ENCODE assay signal across 22 cellular contexts in the genomic region with DNA sequence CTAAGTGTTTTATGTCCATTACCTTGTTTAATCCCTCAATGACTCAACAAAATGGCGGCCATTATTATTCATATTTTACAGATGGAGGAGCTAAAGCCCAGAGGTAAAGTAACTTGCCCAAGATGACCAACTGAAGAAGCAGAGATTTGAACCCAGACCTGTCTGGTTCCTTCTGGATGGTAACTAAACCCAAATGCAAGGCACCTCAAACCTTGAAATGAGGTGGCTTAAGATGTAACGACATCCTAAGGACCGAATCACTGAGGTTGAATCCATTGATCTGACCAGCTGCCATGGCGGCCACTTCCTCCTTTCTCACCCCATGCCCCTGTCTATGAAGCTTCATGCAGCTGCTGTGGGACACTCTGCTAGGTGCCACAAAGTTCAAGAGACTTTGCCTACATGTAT. TPM values are rescaled to one million over a fixed set of nuclear protein-coding genes. Genes with fewer than 3 reads are reported as not detected.
DNase-seq lines count a peak whose midpoint lies in the region; ATAC-seq, FAIRE-seq and TF ChIP-seq lines count a peak whose summit lies in the region.
"Had no signal": no experiment of that assay in that cellular context is flagged by ENCODE, and none has a peak within 500 bp of the region (broad histone marks: within the 10 kb centered on the region; RNA-seq: fewer than 3 reads in every experiment).

No MANE protein-coding gene starts in this region.

- H3K27ac ChIP-seq in K562 (ENCODE audit: extremely low read depth, low read depth, low read length) (no peak overlapping the region), endodermal cell (ENCODE audit: low read depth, low read length) (no peak overlapping the region)
- H3K27ac ChIP-seq: esophagus muscularis mucosa, testis had no signal

- POLR2A ChIA-PET in K562 (lab: Yijun Ruan, JAX): interaction anchor here (1.2 kb wide), 1 partner anchor 12 kb away, joined by 3 read pairs; no protein-coding TSS in a partner anchor

- peaks cover 2% of the 10 kb centered on the region for H3K27me3 Mint-ChIP-seq in type B pancreatic cell
- peaks cover 2% of the 10 kb centered on the region for H3K27me3 Mint-ChIP-seq in endodermal cell (ENCODE audit: insufficient read depth)

- H3K9me1 ChIP-seq in K562 (ENCODE audit: control insufficient read depth, insufficient read depth, low read length): no peaks in the 10 kb centered on the region

- H3K4me3 Mint-ChIP-seq in type B pancreatic cell (no peak overlapping the region), endodermal cell (no peak overlapping the region)
- H3K4me3 Mint-ChIP-seq: activated CD8-positive, alpha-beta memory T cell treated with anti-CD3 and anti-CD28 coated beads, Interleukin-2, amount 10 ng/mL, durations not matched to agents 7 days and 5 days had no signal

- ATAC-seq in GM19324 (IDR thresholded peaks at IDR 0.05; ENCODE audit: low FRiP score, unreplicated experiment): peak; percentile 35
- ATAC-seq in HG03159 (IDR thresholded peaks at IDR 0.05; ENCODE audit: unreplicated experiment): peak; percentile 38
- no peak for ATAC-seq in K562
- ATAC-seq in GM21360 (IDR thresholded peaks at IDR 0.05; ENCODE audit: unreplicated experiment): no peak
- ATAC-seq: activated CD8-positive, alpha-beta memory T cell treated with anti-CD3 and anti-CD28 coated beads, Interleukin-2, amount 10 ng/mL, durations not matched to agents 7 days and 5 days had no signal

- peak; percentile 95 for FAIRE-seq in GM12891 (lab: Jason Lieb, UNC)
- no peak for FAIRE-seq in K562 (lab: Jason Lieb, UNC)
- FAIRE-seq: H54 had no signal

- CTCF ChIA-PET in K562 (lab: Yijun Ruan, JAX; ENCODE audit: low intra/inter-chr PET ratio): no interaction called here

- H3K9ac ChIP-seq in K562 (ENCODE audit: insufficient read depth in 1 of 2, low read depth in 2 of 2, low read length in 2 of 2): no peak overlapping the region
- H3K9ac ChIP-seq in endodermal cell (ENCODE audit: extremely low read depth, low read length, poor library complexity, severe bottlenecking): no peak overlapping the region

- H3K4me2 ChIP-seq in K562 (ENCODE audit: insufficient read depth, low read length): no peak overlapping the region

- in situ Hi-C loops in K562 (cut with MboI): no loop called here

- H3K4me1 Mint-ChIP-seq in type B pancreatic cell (ENCODE audit: unreplicated experiment) (no peaks in the 10 kb centered on the region), endodermal cell (no peaks in the 10 kb centered on the region)

- peaks cover 0 to 9% of the 10 kb centered on the region in 2 experiments; a peak in 3 of 5 replicates for H3K27me3 ChIP-seq in K562 (ENCODE audit: control insufficient read depth in 2 of 2, insufficient read depth in 2 of 2, low read length in 2 of 2)
- no peaks in the 10 kb centered on the region for H3K27me3 ChIP-seq in endodermal cell (ENCODE audit: control insufficient read depth, insufficient read depth, low read length, poor library complexity, severe bottlenecking)
- H3K27me3 ChIP-seq: esophagus muscularis mucosa, testis had no signal

- H3K36me3 ChIP-seq in K562 (ENCODE audit: control insufficient read depth, insufficient read depth, low read length) (no peaks in the 10 kb centered on the region), endodermal cell (ENCODE audit: control insufficient read depth, insufficient read depth, low read length) (no peaks in the 10 kb centered on the region)
- H3K36me3 ChIP-seq: esophagus muscularis mucosa had no signal

- BruUV-seq in K562 (replicated peaks; lab: Mats Ljungman, UMichigan): no TSS peak

- DNase-seq in GM12891 (ENCODE audit: insufficient read length, low spot score): no peak
- DNase-seq in K562 (ENCODE audit: extremely low read depth in 1 of 4, low spot score in 3 of 4): no peak
- no peak for DNase-seq in NCI-H526 (lab: John Stamatoyannopoulos, UW)
- DNase-seq in type B pancreatic cell (ENCODE audit: extremely low spot score, unreplicated experiment): no peak
- DNase-seq in endodermal cell: no peak
- DNase-seq: activated CD4-positive, CD25-positive, alpha-beta regulatory T cell treated with anti-CD3 and anti-CD28 coated beads, Interleukin-2, amount 50 U/mL, for 72 hours; activated CD8-positive, alpha-beta memory T cell treated with anti-CD3 and anti-CD28 coated beads, Interleukin-2, amount 10 ng/mL, durations not matched to agents 7 days and 5 days; activated effector memory CD4-positive, alpha-beta T cell treated with Interleukin-2 at 50 U/mL for 16 hours; amniotic stem cell; central memory CD4-positive, alpha-beta T cell; EL; NCI-H446 treated with DMSO at 0.1 percent for 48 hours; SHP77 treated with DMSO at 0.1 percent for 48 hours; stimulated activated CD4-positive, alpha-beta T cell treated with anti-CD3 and anti-CD28 coated beads, Interleukin-4, amount 100 ng/mL, for 1 hour; testis had no signal

- no peak for TF ChIP-seq EP300 in K562 (IDR thresholded peaks at IDR 0.05; ENCODE audit: low read length)

- H2AFZ ChIP-seq in K562 (ENCODE audit: low read depth, low read length): no peak overlapping the region

- H3K9me3 ChIP-seq in K562 (replicated peaks; ENCODE audit: control insufficient read depth, insufficient read depth, low read depth, low read length) (no peaks in the 10 kb centered on the region), endodermal cell (ENCODE audit: control insufficient read depth, low read length) (no peaks in the 10 kb centered on the region)
- H3K9me3 ChIP-seq: esophagus muscularis mucosa, testis had no signal

- TF ChIP-seq CTCF in K562 (IDR thresholded peaks at IDR 0.05 in 2 of 3, conservative IDR thresholded peaks at IDR 0.05 in 1 of 3; ENCODE audit: insufficient read depth in 2 of 3, low read depth in 1 of 3, low read length in 3 of 3): no peak
- TF ChIP-seq CTCF in type B pancreatic cell (conservative IDR thresholded peaks at IDR 0.05): no peak
- no peak for TF ChIP-seq CTCF in endodermal cell (conservative IDR thresholded peaks at IDR 0.05)

- H4K20me1 ChIP-seq in K562 (replicated peaks; ENCODE audit: control insufficient read depth, insufficient read depth, low read length): no peaks in the 10 kb centered on the region

- no peaks in the 10 kb centered on the region for H3K79me2 ChIP-seq in K562 (ENCODE audit: control insufficient read depth, insufficient read depth, low read length)

- TF ChIP-seq POLR2A in GM12891 (IDR thresholded peaks at IDR 0.05; ENCODE audit: low read depth, low read length): no peak; the same call in 1 of the 2 replicates
- no peak for TF ChIP-seq POLR2A in K562 (conservative IDR thresholded peaks at IDR 0.05)

- TF ChIP-seq RAD21 in K562 (CRISPR knock-in tag; conservative IDR thresholded peaks at IDR 0.05 in 1 of 2, IDR thresholded peaks at IDR 0.05 in 1 of 2): no peak

- H3K9me3 Mint-ChIP-seq in type B pancreatic cell: peaks cover 4% of the 10 kb centered on the region
- no peaks in the 10 kb centered on the region for H3K9me3 Mint-ChIP-seq in endodermal cell

- no peaks in the 10 kb centered on the region for H3K4me1 ChIP-seq in K562 (replicated peaks in 1 of 2; ENCODE audit: control insufficient read depth in 2 of 2, insufficient read depth in 2 of 2, low read length in 2 of 2)
- no peaks in the 10 kb centered on the region for H3K4me1 ChIP-seq in endodermal cell (ENCODE audit: control insufficient read depth, insufficient read depth, low read length)
- H3K4me1 ChIP-seq: esophagus muscularis mucosa, testis had no signal

- H3K4me3 ChIP-seq in K562 (no peak overlapping the region), endodermal cell (ENCODE audit: low read length) (no peak overlapping the region)
- H3K4me3 ChIP-seq: esophagus muscularis mucosa, testis had no signal

- no peaks in the 10 kb centered on the region for H3K36me3 Mint-ChIP-seq in type B pancreatic cell
- no peaks in the 10 kb centered on the region for H3K36me3 Mint-ChIP-seq in endodermal cell (ENCODE audit: low read depth)

- 4% methylated on average over 4 of the region's 4 CpGs for WGBS in K562 (ENCODE audit: insufficient coverage, low coverage, missing lambda C conversion rate)
- 88 to 94% methylated on average over 3 to 4 of the region's 4 CpGs for WGBS in endodermal cell (ENCODE audit: insufficient coverage in 1 of 2, insufficient read length in 1 of 2), 2 experiments

- intact Hi-C loops in K562 (cut with micrococcal nuclease): loop anchor here (2.0 to 5.0 kb wide), 2 partner anchors 75 to 719 kb away; a partner anchor contains a TSS

- H3K27ac Mint-ChIP-seq in type B pancreatic cell (no peak overlapping the region), endodermal cell (no peak overlapping the region)
- H3K27ac Mint-ChIP-seq: activated CD8-positive, alpha-beta memory T cell treated with anti-CD3 and anti-CD28 coated beads, Interleukin-2, amount 10 ng/mL, durations not matched to agents 7 days and 5 days had no signal

RNA-seq across cellular contexts. Expression of a gene that starts 0.9 kb away (rescaled TPM):
- polyA plus RNA-seq in GM12891 (2012; ENCODE audit: low read depth, missing spikeins): 52.6 TPM
- total RNA-seq in K562 (2011; cell fraction: chromatin; rRNA removed; ENCODE audit: low replicate concordance): not detected in 2 replicates
- not detected in 2 replicates for total RNA-seq in K562 (2011; cell fraction: nucleolus; rRNA removed)
- total RNA-seq in K562 (2011; cell fraction: nucleoplasm; rRNA removed): not detected in 2 replicates
- total RNA-seq in K562 (2014; rRNA removed) (0.05 TPM in 1 of 2 replicates, not detected in the other), K562 (2014; rRNA removed; fragmentation: Illumina TruSeq; extraction: Trizol) (not detected in 2 replicates), K562 (2015; rRNA removed; fragmentation: Illumina TruSeq; extraction: Trizol) (not detected in 2 replicates), K562 (2021) (not detected in 2 replicates), type B pancreatic cell (ENCODE audit: low replicate concordance) (0.22 and 0.81 TPM in 2 replicates), endodermal cell (not detected)
- polyA plus RNA-seq in K562 (2011; rRNA removed) (not detected in 2 replicates), K562 (2014; fragmentation: Illumina TruSeq; extraction: Trizol) (not detected in 2 replicates), K562 (2014; fragmentation: Nextera tagmentation; extraction: Ambion mirVana) (not detected), K562 (2014; rRNA removed) (0.03 TPM in 1 of 2 replicates, not detected in the other)
- not detected in 2 replicates for polyA plus RNA-seq in K562 (2011; cell fraction: cytosol; rRNA removed)
- polyA plus RNA-seq in K562 (2011; cell fraction: nucleus; rRNA removed): not detected in 2 replicates
- polyA plus RNA-seq in K562 (2012): 0.17 TPM in 1 of 2 replicates, not detected in the other
- not detected in 2 replicates for polyA minus RNA-seq in K562 (2011; rRNA and poly(A)+ RNA removed)
- not detected in 2 replicates for polyA minus RNA-seq in K562 (2011; cell fraction: cytosol; rRNA and poly(A)+ RNA removed)
- not detected in 2 replicates for polyA minus RNA-seq in K562 (2011; cell fraction: nucleus; rRNA and poly(A)+ RNA removed)
- not detected for polyA plus RNA-seq in endodermal cell (2013, experiment 1 of 2)
- not detected for polyA plus RNA-seq in endodermal cell (2013, experiment 2 of 2)
- total RNA-seq: M059J, osteocyte had no signal

RNA-seq across cellular contexts. Expression of a gene that starts 22.7 kb away (rescaled TPM):
- 24.5 TPM for polyA plus RNA-seq in GM12891 (2012; ENCODE audit: low read depth, missing spikeins)
- total RNA-seq in K562 (2011; cell fraction: chromatin; rRNA removed; ENCODE audit: low replicate concordance): 0.49 and 0.74 TPM in 2 replicates
- 0.33 and 0.53 TPM in 2 replicates for total RNA-seq in K562 (2011; cell fraction: nucleolus; rRNA removed)
- 0.69 and 0.73 TPM in 2 replicates for total RNA-seq in K562 (2011; cell fraction: nucleoplasm; rRNA removed)
- total RNA-seq in K562 (2014; rRNA removed): 0.14 and 0.57 TPM in 2 replicates
- total RNA-seq in K562 (2014; rRNA removed; fragmentation: Illumina TruSeq; extraction: Trizol): 0.33 and 0.38 TPM in 2 replicates
- 0.41 and 0.47 TPM in 2 replicates for total RNA-seq in K562 (2015; rRNA removed; fragmentation: Illumina TruSeq; extraction: Trizol)
- total RNA-seq in K562 (2021): 0.25 and 0.29 TPM in 2 replicates
- 0.14 and 0.22 TPM in 2 replicates for polyA plus RNA-seq in K562 (2011; rRNA removed)
- 0.03 and 0.07 TPM in 2 replicates for polyA plus RNA-seq in K562 (2011; cell fraction: cytosol; rRNA removed)
- polyA plus RNA-seq in K562 (2011; cell fraction: nucleus; rRNA removed): 0.29 and 0.57 TPM in 2 replicates
- 0.25 and 0.91 TPM in 2 replicates for polyA plus RNA-seq in K562 (2012)
- polyA plus RNA-seq in K562 (2014; fragmentation: Illumina TruSeq; extraction: Trizol): 0.24 and 0.33 TPM in 2 replicates
- polyA plus RNA-seq in K562 (2014; fragmentation: Nextera tagmentation; extraction: Ambion mirVana): under 1 TPM; 0.22 to 0.49 TPM
- polyA plus RNA-seq in K562 (2014; rRNA removed): 0.03 and 0.11 TPM in 2 replicates
- polyA minus RNA-seq in K562 (2011; rRNA and poly(A)+ RNA removed): 0.39 and 0.46 TPM in 2 replicates
- polyA minus RNA-seq in K562 (2011; cell fraction: cytosol; rRNA and poly(A)+ RNA removed): not detected in 2 replicates
- polyA minus RNA-seq in K562 (2011; cell fraction: nucleus; rRNA and poly(A)+ RNA removed): 0.40 TPM in 1 of 2 replicates, not detected in the other
- total RNA-seq in type B pancreatic cell (ENCODE audit: low replicate concordance): 0.36 and 0.55 TPM in 2 replicates
- total RNA-seq in endodermal cell: under 1 TPM in 1 of 2 donors, not detected in 1; 0.09 TPM
- not detected for polyA plus RNA-seq in endodermal cell (2013, experiment 1 of 2)
- polyA plus RNA-seq in endodermal cell (2013, experiment 2 of 2): not detected

Comparison
In these comparisons a context has a peak if more than half of its experiments do, and no peak if none do; other contexts are left out.
1. ATAC-seq: peak in GM19324 (single experiment) and HG03159 (single experiment); none in K562 (single experiment) and GM21360 (single experiment).